20 cellular contexts compared by ENCODE assay signal in the genomic region with DNA sequence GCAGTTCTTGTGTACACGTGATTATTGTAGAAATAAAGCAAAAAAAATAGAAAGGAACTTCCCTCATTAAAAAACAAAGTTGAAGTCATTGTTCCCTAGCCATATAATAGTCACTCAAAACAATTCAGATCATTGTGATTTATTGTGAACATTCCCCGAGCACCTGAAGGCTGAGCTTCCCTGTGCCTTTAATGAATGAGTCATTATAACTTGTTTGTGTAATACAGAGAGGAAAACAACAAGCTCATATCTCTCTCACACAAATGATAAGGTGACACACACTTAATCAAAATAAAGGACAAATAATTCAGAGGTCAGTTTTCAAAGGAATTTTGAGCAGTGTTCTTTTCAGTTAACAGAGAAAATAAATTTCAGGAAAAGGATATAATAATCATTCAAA.
"Had no signal": no experiment of that assay in that cellular context is flagged by ENCODE, and none has a peak within 500 bp of the region (broad histone marks: within the 10 kb centered on the region; RNA-seq: fewer than 3 reads in every experiment).

No MANE protein-coding gene starts in this region.

- DNase-seq: activated CD4-positive, alpha-beta T cell treated with anti-CD3 and anti-CD28 coated beads, Interleukin-2, amount 10 ng/mL, durations not matched to agents 24 days and 14 days; activated CD8-positive, alpha-beta memory T cell treated with anti-CD3 and anti-CD28 coated beads, Interleukin-2, amount 10 ng/mL, durations not matched to agents 7 days and 5 days; activated CD8-positive, alpha-beta T cell treated with anti-CD3 and anti-CD28 coated beads for 36 hours; activated gamma-delta T cell; activated naive CD4-positive, alpha-beta T cell treated with anti-CD3 and anti-CD28 coated beads, Interleukin-2, amount 50 U/mL, for 16 hours; activated naive CD8-positive, alpha-beta T cell treated with anti-CD3 and anti-CD28 coated beads, Interleukin-2, amount 50 U/mL, for 24 hours; activated T-cell treated with anti-CD3 and anti-CD28 coated beads for 4 hours; central memory CD4-positive, alpha-beta T cell; kidney; lower lobe of right lung; naive thymus-derived CD4-positive, alpha-beta T cell; occipital lobe; posterior cingulate gyrus; spleen; stimulated activated CD4-positive, alpha-beta T cell treated with anti-CD3 and anti-CD28 coated beads, Interleukin-4, amount 100 ng/mL, for 1 hour; stimulated activated naive CD4-positive, alpha-beta T cell; T-helper 2 cell; upper lobe of left lung had no signal

- H3K4me3 ChIP-seq: lower lobe of right lung, spleen, thoracic aorta, upper lobe of left lung had no signal

- H3K27ac ChIP-seq: epithelial cell of prostate, lower lobe of right lung, spleen, thoracic aorta, upper lobe of left lung had no signal

- H3K36me3 ChIP-seq: lower lobe of right lung, spleen, thoracic aorta, upper lobe of left lung had no signal

- H3K4me1 ChIP-seq: lower lobe of right lung, spleen, upper lobe of left lung had no signal

- H3K27me3 ChIP-seq: spleen, upper lobe of left lung had no signal

- H3K9me3 ChIP-seq: lower lobe of right lung, thoracic aorta had no signal

- ATAC-seq: activated CD8-positive, alpha-beta memory T cell treated with anti-CD3 and anti-CD28 coated beads, Interleukin-2, amount 10 ng/mL, durations not matched to agents 7 days and 5 days; activated CD8-positive, alpha-beta T cell treated with anti-CD3 and anti-CD28 coated beads for 36 hours; activated naive CD8-positive, alpha-beta T cell treated with anti-CD3 and anti-CD28 coated beads, Interleukin-2, amount 50 U/mL, for 24 hours; lower lobe of right lung; naive thymus-derived CD4-positive, alpha-beta T cell had no signal
